ENCODE assay signal across 10 cellular contexts in genomic region chr3:29430558-29430971, GRCh38.
DNase-seq lines count a peak whose midpoint lies in the region; TF ChIP-seq lines count a peak whose summit lies in the region.
"Had no signal": no experiment of that assay in that cellular context is flagged by ENCODE, and none has a peak within 500 bp of the region (broad histone marks: within the 10 kb centered on the region; RNA-seq: fewer than 3 reads in every experiment).

No MANE protein-coding gene starts in this region.

- CTCF ChIA-PET in Calu3 (lab: Charles Lee) = interaction anchor here (0.6 kb wide), 1 partner anchor 14 kb away, joined by 5 read pairs; no protein-coding TSS in a partner anchor
- CTCF ChIA-PET in CD8-positive, alpha-beta memory T cell (lab: Charles Lee) = no interaction called here

- peaks cover 15% of the 10 kb centered on the region for H3K4me1 ChIP-seq in neuron (ENCODE audit: insufficient read depth, low read length)
- no peaks in the 10 kb centered on the region for H3K4me1 ChIP-seq in CD8-positive, alpha-beta memory T cell (ENCODE audit: insufficient read depth, low read length)
- H3K4me1 ChIP-seq: parathyroid adenoma had no signal

- DNase-seq in AG10803 (ENCODE audit: low read depth) = peak; percentile 84
- DNase-seq in M059J (ENCODE audit: low read depth) = peak; percentile 74
- DNase-seq in dedifferentiated amniotic fluid mesenchymal stem cell (ENCODE audit: extremely low spot score) = peak; percentile 71
- no peak for DNase-seq in Calu3
- no peak for DNase-seq in CD8-positive, alpha-beta memory T cell
- DNase-seq in UCSD-AML1 (lab: John Stamatoyannopoulos, UW; ENCODE audit: unreplicated experiment) = no peak
- no peak for DNase-seq in cortex of kidney (lab: John Stamatoyannopoulos, UW)
- DNase-seq: T-helper 2 cell had no signal

- no peaks in the 10 kb centered on the region for H3K27me3 ChIP-seq in neuron (ENCODE audit: insufficient read depth, low read length)
- no peaks in the 10 kb centered on the region for H3K27me3 ChIP-seq in CD8-positive, alpha-beta memory T cell (ENCODE audit: insufficient read depth, low read length, poor library complexity, severe bottlenecking)

- no peaks in the 10 kb centered on the region for H3K9me3 Mint-ChIP-seq in Calu3 (ENCODE audit: low read depth, unreplicated experiment)
- peaks cover 0 to 7% (median 0%) of the 10 kb centered on the region in 5 donors for H3K9me3 Mint-ChIP-seq in CD8-positive, alpha-beta memory T cell

- no peak overlapping the region for H3K4me3 Mint-ChIP-seq in Calu3 (ENCODE audit: low read depth, unreplicated experiment)
- no peak overlapping the region for H3K4me3 Mint-ChIP-seq in CD8-positive, alpha-beta memory T cell

- H3K4me3 ChIP-seq in AG10803 (ENCODE audit: low read length) = no peak overlapping the region
- H3K4me3 ChIP-seq in neuron (ENCODE audit: low read length) = no peak overlapping the region
- no peak overlapping the region for H3K4me3 ChIP-seq in CD8-positive, alpha-beta memory T cell (ENCODE audit: low read length)

- no peak overlapping the region for H3K27ac ChIP-seq in CD8-positive, alpha-beta memory T cell (ENCODE audit: low read depth, low read length)
- H3K27ac ChIP-seq: parathyroid adenoma had no signal

- H3K36me3 ChIP-seq in neuron (ENCODE audit: insufficient read depth, low read length) = no peaks in the 10 kb centered on the region
- H3K36me3 ChIP-seq in CD8-positive, alpha-beta memory T cell (ENCODE audit: insufficient read depth, low read length) = no peaks in the 10 kb centered on the region

- no peak overlapping the region for H3K27ac Mint-ChIP-seq in Calu3 (ENCODE audit: unreplicated experiment)
- no peak overlapping the region for H3K27ac Mint-ChIP-seq in CD8-positive, alpha-beta memory T cell

- no peaks in the 10 kb centered on the region for H3K9me3 ChIP-seq in neuron (ENCODE audit: low read length)
- H3K9me3 ChIP-seq in CD8-positive, alpha-beta memory T cell (ENCODE audit: low read length) = no peaks in the 10 kb centered on the region

- TF ChIP-seq CTCF in AG10803 (conservative IDR thresholded peaks at IDR 0.05; ENCODE audit: low read length) (no peak), Calu3 (IDR thresholded peaks at IDR 0.05; ENCODE audit: unreplicated experiment) (no peak)

- intact Hi-C loops in Calu3 (cut with micrococcal nuclease; ENCODE audit: unreplicated experiment) = no loop called here

- peaks cover 8% of the 10 kb centered on the region for H3K4me1 Mint-ChIP-seq in Calu3 (ENCODE audit: low read depth, unreplicated experiment)
- no peaks in the 10 kb centered on the region for H3K4me1 Mint-ChIP-seq in CD8-positive, alpha-beta memory T cell

- peak overlapping the region; percentile 33 for H2AFZ ChIP-seq in neuron (ENCODE audit: low read depth, low read length)
- H2AFZ ChIP-seq: parathyroid adenoma had no signal

- no peaks in the 10 kb centered on the region for H3K27me3 Mint-ChIP-seq in Calu3 (ENCODE audit: unreplicated experiment)
- no peaks in the 10 kb centered on the region for H3K27me3 Mint-ChIP-seq in CD8-positive, alpha-beta memory T cell

- no peaks in the 10 kb centered on the region for H3K36me3 Mint-ChIP-seq in Calu3 (ENCODE audit: insufficient read depth, unreplicated experiment)
- no peaks in the 10 kb centered on the region for H3K36me3 Mint-ChIP-seq in CD8-positive, alpha-beta memory T cell

- POLR2A ChIA-PET in CD8-positive, alpha-beta memory T cell (lab: Charles Lee) = no interaction called here

- no TSS peak for BruUV-seq in Calu3 (replicated peaks; lab: Mats Ljungman, UMichigan)

Comparison
In these comparisons a context has a peak if more than half of its experiments do, and no peak if none do; other contexts are left out.
1. DNase-seq: peak in AG10803 (single experiment), M059J (single experiment) and dedifferentiated amniotic fluid mesenchymal stem cell (single experiment); none in Calu3 (single experiment), CD8-positive, alpha-beta memory T cell (0 of 5), UCSD-AML1 (single experiment) and cortex of kidney (single experiment).